8 cellular contexts compared by ENCODE assay signal in genomic region chr2:11746376-11746806, GRCh38. TPM values are rescaled to one million over a fixed set of nuclear protein-coding genes. Genes with fewer than 3 reads are reported as not detected.
DNase-seq lines count a peak whose midpoint lies in the region; ATAC-seq and TF ChIP-seq lines count a peak whose summit lies in the region.

Gene LPIN1 (plus strand): TSS chr2:11746632. CDS start chr2:11765542, 18,910 bp downstream.

- H3K36me3 ChIP-seq in adipocyte (ENCODE audit: control insufficient read depth, insufficient read depth, low read length, severe bottlenecking), result peaks cover 4% of the 10 kb centered on the region
- no peaks in the 10 kb centered on the region for H3K36me3 ChIP-seq in cardiac muscle cell
- no peaks in the 10 kb centered on the region for H3K36me3 ChIP-seq in tibial nerve

- H3K27me3 ChIP-seq in adipocyte (replicated peaks; ENCODE audit: control insufficient read depth, insufficient read depth, low read length) (no peaks in the 10 kb centered on the region), cardiac muscle cell (no peaks in the 10 kb centered on the region), tibial nerve (no peaks in the 10 kb centered on the region)

- POLR2A ChIA-PET in T-cell (lab: Charles Lee), result interaction anchor here (0.5 to 1.5 kb wide), 5 partner anchors 8 to 1182 kb away, joined by 3 to 7 read pairs (median 5); no protein-coding TSS in a partner anchor

- H3K36me3 Mint-ChIP-seq in T-cell, result no peaks in the 10 kb centered on the region

- peak; percentile 76 to 87 (median 82) for ATAC-seq in T-cell (replicated peaks in 1 of 4)

- H3K27ac ChIP-seq in cardiac muscle cell (peak within 1 kb of the TSS; percentile 93), tibial nerve (peak within 1 kb of the TSS; percentile 80 to 97 (median 93))

- H3K4me1 ChIP-seq in adipocyte (ENCODE audit: control insufficient read depth, insufficient read depth, low read length), result peaks cover 65% of the 10 kb centered on the region
- peaks cover 55% of the 10 kb centered on the region for H3K4me1 ChIP-seq in cardiac muscle cell (ENCODE audit: low read depth)
- H3K4me1 ChIP-seq in tibial nerve, result peaks cover 0 to 84% (median 49%) of the 10 kb centered on the region in 4 donors

- H3K9me3 Mint-ChIP-seq in T-cell, result no peaks in the 10 kb centered on the region

- H3K4me1 Mint-ChIP-seq in T-cell, result peaks cover 59 to 78% (median 71%) of the 10 kb centered on the region in 3 donors

- H3K4me3 Mint-ChIP-seq in T-cell, result peak within 1 kb of the TSS; percentile 87 to 96 (median 89)

- TF ChIP-seq POLR2A in tibial nerve (IDR thresholded peaks at IDR 0.05), result peak; percentile 66 to 93

- H3K27me3 Mint-ChIP-seq in T-cell, result no peaks in the 10 kb centered on the region

- H3K9me3 ChIP-seq in adipocyte (ENCODE audit: control insufficient read depth, low read length) (no peaks in the 10 kb centered on the region), cardiac muscle cell (ENCODE audit: low read depth) (no peaks in the 10 kb centered on the region), tibial nerve (no peaks in the 10 kb centered on the region)

- DNase-seq in GM10266 (ENCODE audit: extremely low spot score), result peak; percentile 92
- DNase-seq in HFF-Myc (ENCODE audit: extremely low read depth, low read depth), result no peak
- DNase-seq in NCI-H1048 (lab: John Stamatoyannopoulos, UW), result peak; percentile 73
- peak; percentile 73 to 87 (median 82) for DNase-seq in T-cell
- peak; percentile 97 for DNase-seq in adipocyte (ENCODE audit: low read depth)
- peak; percentile 93 to 95 for DNase-seq in cardiac muscle cell (ENCODE audit: low read depth in 1 of 2, low spot score in 1 of 2)
- peak; percentile 80 for DNase-seq in pons (ENCODE audit: low spot score)
- peak; percentile 81 to 87 for DNase-seq in tibial nerve (ENCODE audit: low spot score in 2 of 2)

- WGBS in tibial nerve, 2 donors, result 1% methylated on average over 23 to 31 of the region's 49 CpGs

- H3K9ac ChIP-seq in adipocyte (ENCODE audit: low read length), result peak within 1 kb of the TSS; percentile 92

- CTCF ChIA-PET in T-cell (lab: Charles Lee), result interaction anchor here (0.6 to 2.4 kb wide), 10 partner anchors 20 to 705 kb away, joined by 3 to 13 read pairs (median 4); a partner anchor contains a TSS

- peak in 1 of 2 donors; percentile 90 for TF ChIP-seq EP300 in tibial nerve (IDR thresholded peaks at IDR 0.05)

- peak; percentile 24 for TF ChIP-seq CTCF in GM10266 (IDR thresholded peaks at IDR 0.05; ENCODE audit: control insufficient read depth, insufficient read depth, low read depth, missing control alignments)
- TF ChIP-seq CTCF in HFF-Myc (IDR thresholded peaks at IDR 0.05; ENCODE audit: low read depth, low read length, missing control alignments), result no peak
- TF ChIP-seq CTCF in cardiac muscle cell (IDR thresholded peaks at IDR 0.05; ENCODE audit: low read depth, low read length), result no peak
- peak in 4 of 5 experiments; percentile 18 to 59 (median 26) for TF ChIP-seq CTCF in tibial nerve (IDR thresholded peaks at IDR 0.05)

- peak within 1 kb of the TSS; percentile 77 to 91 for H3K27ac Mint-ChIP-seq in T-cell

- H3K4me3 ChIP-seq in HFF-Myc (replicated peaks; ENCODE audit: low read depth, low read length) (peak within 1 kb of the TSS; percentile 74), adipocyte (ENCODE audit: low read length) (peak within 1 kb of the TSS; percentile 88), cardiac muscle cell (peak within 1 kb of the TSS; percentile 60), tibial nerve (peak within 1 kb of the TSS; percentile 66 to 95 (median 84))

RNA-seq across cellular contexts. Expression of gene LPIN1, which starts in this region (rescaled TPM):
- 100 to 1,000 TPM in 2 of 5 donors, 10 to 100 TPM in 3; 67.1 to 102 (median 88.0) TPM for total RNA-seq in T-cell
- total RNA-seq in cardiac muscle cell, result 45.6 and 58.3 TPM in 2 replicates
- polyA plus RNA-seq in cardiac muscle cell, result 47.0 and 56.6 TPM in 2 replicates
- total RNA-seq in tibial nerve, result 100 to 1,000 TPM; 170 to 202 (median 172) TPM

Comparison
In these comparisons a context has a peak if more than half of its experiments do, and no peak if none do; other contexts are left out.
1. CTCF ChIP-seq: peak in GM10266 (single experiment) and tibial nerve (4 of 5); none in HFF-Myc (single experiment) and cardiac muscle cell (single experiment).
2. Peak in every context shown above with its lines, with median percentiles within 50 percentile points of each other: H3K4me3 ChIP-seq.